1 cellular context compared by ENCODE assay signal in genomic region chr11:114344494-114344893, GRCh38.
TF ChIP-seq lines count a peak whose summit lies in the region.

No MANE protein-coding gene starts in this region.

TF ChIP-seq in K562, 482 proteins besides CTCF, POLR2A, EP300 and RAD21:
- TF ChIP-seq CBX2 (IDR thresholded peaks at IDR 0.05; ENCODE audit: insufficient read depth, low read length, poor library complexity, severe bottlenecking) (no peak), ZNF263 (CRISPR knock-in tag; IDR thresholded peaks at IDR 0.05; ENCODE audit: borderline replicate concordance) (no peak), ZNF644 (tag; IDR thresholded peaks at IDR 0.05; ENCODE audit: low read depth) (no peak), XRCC5 (IDR thresholded peaks at IDR 0.05; ENCODE audit: low read depth, low read length) (no peak), ZBTB9 (CRISPR knock-in tag; IDR thresholded peaks at IDR 0.05) (no peak), MYBL2 (IDR thresholded peaks at IDR 0.05; ENCODE audit: low read depth) (no peak), MYBL2 (CRISPR knock-in tag; IDR thresholded peaks at IDR 0.05; ENCODE audit: borderline replicate concordance) (no peak), ARID2 (IDR thresholded peaks at IDR 0.05) (no peak), PTRF (tag; IDR thresholded peaks at IDR 0.05) (no peak), ZNF518B (CRISPR knock-in tag; IDR thresholded peaks at IDR 0.05) (no peak), BRD9 (IDR thresholded peaks at IDR 0.05; ENCODE audit: low read depth, partially characterized antibody) (no peak), CBX5 (IDR thresholded peaks at IDR 0.05; ENCODE audit: borderline replicate concordance, low read depth) (no peak), MCM2 (IDR thresholded peaks at IDR 0.05; ENCODE audit: low read depth) (no peak), HMBOX1 (IDR thresholded peaks at IDR 0.05) (no peak), PHB (CRISPR knock-in tag; IDR thresholded peaks at IDR 0.05) (no peak), SMARCE1 (IDR thresholded peaks at IDR 0.05) (no peak), ZBTB1 (CRISPR knock-in tag; IDR thresholded peaks at IDR 0.05; ENCODE audit: borderline replicate concordance, low read depth) (no peak)
- TF ChIP-seq, protein P1, sequence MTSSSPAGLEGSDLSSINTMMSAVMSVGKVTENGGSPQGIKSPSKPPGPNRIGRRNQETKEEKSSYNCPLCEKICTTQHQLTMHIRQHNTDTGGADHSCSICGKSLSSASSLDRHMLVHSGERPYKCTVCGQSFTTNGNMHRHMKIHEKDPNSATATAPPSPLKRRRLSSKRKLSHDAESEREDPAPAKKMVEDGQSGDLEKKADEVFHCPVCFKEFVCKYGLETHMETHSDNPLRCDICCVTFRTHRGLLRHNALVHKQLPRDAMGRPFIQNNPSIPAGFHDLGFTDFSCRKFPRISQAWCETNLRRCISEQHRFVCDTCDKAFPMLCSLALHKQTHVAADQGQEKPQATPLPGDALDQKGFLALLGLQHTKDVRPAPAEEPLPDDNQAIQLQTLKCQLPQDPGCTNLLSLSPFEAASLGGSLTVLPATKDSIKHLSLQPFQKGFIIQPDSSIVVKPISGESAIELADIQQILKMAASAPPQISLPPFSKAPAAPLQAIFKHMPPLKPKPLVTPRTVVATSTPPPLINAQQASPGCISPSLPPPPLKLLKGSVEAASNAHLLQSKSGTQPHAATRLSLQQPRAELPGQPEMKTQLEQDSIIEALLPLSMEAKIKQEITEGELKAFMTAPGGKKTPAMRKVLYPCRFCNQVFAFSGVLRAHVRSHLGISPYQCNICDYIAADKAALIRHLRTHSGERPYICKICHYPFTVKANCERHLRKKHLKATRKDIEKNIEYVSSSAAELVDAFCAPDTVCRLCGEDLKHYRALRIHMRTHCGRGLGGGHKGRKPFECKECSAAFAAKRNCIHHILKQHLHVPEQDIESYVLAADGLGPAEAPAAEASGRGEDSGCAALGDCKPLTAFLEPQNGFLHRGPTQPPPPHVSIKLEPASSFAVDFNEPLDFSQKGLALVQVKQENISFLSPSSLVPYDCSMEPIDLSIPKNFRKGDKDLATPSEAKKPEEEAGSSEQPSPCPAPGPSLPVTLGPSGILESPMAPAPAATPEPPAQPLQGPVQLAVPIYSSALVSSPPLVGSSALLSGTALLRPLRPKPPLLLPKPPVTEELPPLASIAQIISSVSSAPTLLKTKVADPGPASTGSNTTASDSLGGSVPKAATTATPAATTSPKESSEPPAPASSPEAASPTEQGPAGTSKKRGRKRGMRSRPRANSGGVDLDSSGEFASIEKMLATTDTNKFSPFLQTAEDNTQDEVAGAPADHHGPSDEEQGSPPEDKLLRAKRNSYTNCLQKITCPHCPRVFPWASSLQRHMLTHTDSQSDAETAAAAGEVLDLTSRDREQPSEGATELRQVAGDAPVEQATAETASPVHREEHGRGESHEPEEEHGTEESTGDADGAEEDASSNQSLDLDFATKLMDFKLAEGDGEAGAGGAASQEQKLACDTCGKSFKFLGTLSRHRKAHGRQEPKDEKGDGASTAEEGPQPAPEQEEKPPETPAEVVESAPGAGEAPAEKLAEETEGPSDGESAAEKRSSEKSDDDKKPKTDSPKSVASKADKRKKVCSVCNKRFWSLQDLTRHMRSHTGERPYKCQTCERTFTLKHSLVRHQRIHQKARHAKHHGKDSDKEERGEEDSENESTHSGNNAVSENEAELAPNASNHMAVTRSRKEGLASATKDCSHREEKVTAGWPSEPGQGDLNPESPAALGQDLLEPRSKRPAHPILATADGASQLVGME (CRISPR knock-in tag; IDR thresholded peaks at IDR 0.05), result no peak
- TF ChIP-seq, protein P2, sequence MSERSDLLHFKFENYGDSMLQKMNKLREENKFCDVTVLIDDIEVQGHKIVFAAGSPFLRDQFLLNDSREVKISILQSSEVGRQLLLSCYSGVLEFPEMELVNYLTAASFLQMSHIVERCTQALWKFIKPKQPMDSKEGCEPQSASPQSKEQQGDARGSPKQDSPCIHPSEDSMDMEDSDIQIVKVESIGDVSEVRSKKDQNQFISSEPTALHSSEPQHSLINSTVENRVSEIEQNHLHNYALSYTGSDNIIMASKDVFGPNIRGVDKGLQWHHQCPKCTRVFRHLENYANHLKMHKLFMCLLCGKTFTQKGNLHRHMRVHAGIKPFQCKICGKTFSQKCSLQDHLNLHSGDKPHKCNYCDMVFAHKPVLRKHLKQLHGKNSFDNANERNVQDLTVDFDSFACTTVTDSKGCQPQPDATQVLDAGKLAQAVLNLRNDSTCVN (CRISPR knock-in tag; IDR thresholded peaks at IDR 0.05), result no peak
- TF ChIP-seq, protein P3, sequence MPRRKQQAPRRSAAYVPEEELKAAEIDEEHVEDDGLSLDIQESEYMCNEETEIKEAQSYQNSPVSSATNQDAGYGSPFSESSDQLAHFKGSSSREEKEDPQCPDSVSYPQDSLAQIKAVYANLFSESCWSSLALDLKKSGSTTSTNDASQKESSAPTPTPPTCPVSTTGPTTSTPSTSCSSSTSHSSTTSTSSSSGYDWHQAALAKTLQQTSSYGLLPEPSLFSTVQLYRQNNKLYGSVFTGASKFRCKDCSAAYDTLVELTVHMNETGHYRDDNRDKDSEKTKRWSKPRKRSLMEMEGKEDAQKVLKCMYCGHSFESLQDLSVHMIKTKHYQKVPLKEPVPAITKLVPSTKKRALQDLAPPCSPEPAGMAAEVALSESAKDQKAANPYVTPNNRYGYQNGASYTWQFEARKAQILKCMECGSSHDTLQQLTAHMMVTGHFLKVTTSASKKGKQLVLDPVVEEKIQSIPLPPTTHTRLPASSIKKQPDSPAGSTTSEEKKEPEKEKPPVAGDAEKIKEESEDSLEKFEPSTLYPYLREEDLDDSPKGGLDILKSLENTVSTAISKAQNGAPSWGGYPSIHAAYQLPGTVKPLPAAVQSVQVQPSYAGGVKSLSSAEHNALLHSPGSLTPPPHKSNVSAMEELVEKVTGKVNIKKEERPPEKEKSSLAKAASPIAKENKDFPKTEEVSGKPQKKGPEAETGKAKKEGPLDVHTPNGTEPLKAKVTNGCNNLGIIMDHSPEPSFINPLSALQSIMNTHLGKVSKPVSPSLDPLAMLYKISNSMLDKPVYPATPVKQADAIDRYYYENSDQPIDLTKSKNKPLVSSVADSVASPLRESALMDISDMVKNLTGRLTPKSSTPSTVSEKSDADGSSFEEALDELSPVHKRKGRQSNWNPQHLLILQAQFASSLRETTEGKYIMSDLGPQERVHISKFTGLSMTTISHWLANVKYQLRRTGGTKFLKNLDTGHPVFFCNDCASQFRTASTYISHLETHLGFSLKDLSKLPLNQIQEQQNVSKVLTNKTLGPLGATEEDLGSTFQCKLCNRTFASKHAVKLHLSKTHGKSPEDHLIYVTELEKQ (CRISPR knock-in tag; IDR thresholded peaks at IDR 0.05), result no peak
